8 cellular contexts compared by ENCODE assay signal in the genomic region with DNA sequence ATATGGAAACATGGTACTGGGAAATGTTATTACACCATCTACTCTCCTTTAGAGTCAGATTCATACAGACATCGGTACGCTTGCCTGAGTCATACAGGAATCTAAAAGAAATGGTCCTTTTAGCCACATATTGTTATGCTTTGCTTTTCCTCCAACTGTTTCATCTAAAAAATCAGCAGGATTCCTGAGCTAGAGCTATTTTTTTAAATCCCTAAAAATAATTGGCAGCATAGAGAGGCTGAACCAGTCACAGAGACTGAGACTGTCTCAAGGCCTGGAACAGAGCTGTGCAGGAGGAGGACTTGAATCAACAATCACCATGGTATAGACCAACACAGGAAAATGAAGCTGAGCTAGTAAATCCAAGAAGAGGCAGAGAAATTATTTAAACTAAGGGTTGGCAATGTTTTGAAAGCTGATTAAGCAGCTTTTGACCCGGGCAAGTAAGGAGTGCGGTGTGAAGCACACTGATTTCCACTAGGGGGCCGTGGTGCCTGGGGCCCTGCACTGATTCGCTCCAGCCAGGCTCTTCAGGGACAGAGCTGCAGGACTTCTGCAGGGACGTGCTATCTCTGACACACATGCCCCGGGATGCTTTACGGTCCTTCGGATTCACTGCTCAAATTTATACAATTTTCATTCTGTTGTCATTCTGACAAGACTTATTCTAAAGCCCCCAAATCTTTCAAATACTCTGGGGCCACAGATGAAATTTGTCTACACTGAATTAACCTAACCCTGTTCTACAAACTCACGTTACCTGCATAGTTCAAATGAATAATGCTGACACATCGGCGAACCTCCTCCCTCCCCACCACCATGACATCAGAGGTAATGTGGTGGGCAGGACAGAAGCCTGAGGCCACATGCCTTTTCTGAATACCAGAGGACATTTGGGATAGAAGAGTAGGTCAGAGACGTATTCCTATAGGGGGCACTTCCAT.
DNase-seq lines count a peak whose midpoint lies in the region; ATAC-seq and TF ChIP-seq lines count a peak whose summit lies in the region.

No MANE protein-coding gene starts in this region.

- no peaks in the 10 kb centered on the region; the same call in 1 of the 2 replicates for H4K20me1 ChIP-seq in OCI-LY3 (ENCODE audit: insufficient read depth, low read length)

- intact Hi-C loops in heart left ventricle (cut with DNase I): loop anchor here (5.0 to 10.0 kb wide), 11 partner anchors 163 to 985 kb away; no protein-coding TSS in a partner anchor

- TF ChIP-seq CTCF in OCI-LY3 (IDR thresholded peaks at IDR 0.05; ENCODE audit: low read depth, low read length) (peak; percentile 77), heart left ventricle (IDR thresholded peaks at IDR 0.05) (peak; percentile 70 to 90 (median 81))

- ATAC-seq in GM19467 (IDR thresholded peaks at IDR 0.05; ENCODE audit: unreplicated experiment) (peak; percentile 91), HG03457 (IDR thresholded peaks at IDR 0.05; ENCODE audit: unreplicated experiment) (peak; percentile 81), heart left ventricle (peak; percentile 90 to 95 (median 94))

- DNase-seq in Daoy (ENCODE audit: low read depth): peak; percentile 61
- DNase-seq in activated naive CD4-positive, alpha-beta T cell treated with Interleukin-2 at 50 U/mL for 16 hours: peak; percentile 42
- peak; percentile 51 to 80 (median 68) for DNase-seq in heart left ventricle
- peak; percentile 26 for DNase-seq in renal cortical epithelial cell (ENCODE audit: low read depth)
- DNase-seq in middle frontal gyrus (ENCODE audit: extremely low spot score, low spot score): no peak

- no peak overlapping the region for H3K9ac ChIP-seq in OCI-LY3 (ENCODE audit: low read length)

- H3K79me2 ChIP-seq in OCI-LY3 (ENCODE audit: low read length): no peaks in the 10 kb centered on the region

- 0 out of 2 replicates have a peak, but pooled peaks cover 6% of the 10 kb centered on the region for H3K4me1 ChIP-seq in OCI-LY3 (ENCODE audit: low read length)
- peaks cover 0 to 14% (median 0%) of the 10 kb centered on the region in 12 donors for H3K4me1 ChIP-seq in heart left ventricle

- WGBS in heart left ventricle, 4 donors: 37 to 42% (median 40%) methylated on average over 14 of the region's 14 CpGs

- no peak overlapping the region for H3K4me2 ChIP-seq in OCI-LY3 (ENCODE audit: low read length)

- H3K27ac ChIP-seq in OCI-LY3 (ENCODE audit: low read length): no peak overlapping the region
- H3K27ac ChIP-seq in heart left ventricle: no peak overlapping the region

- H2AFZ ChIP-seq in OCI-LY3 (ENCODE audit: low read depth, low read length): no peak overlapping the region

- TF ChIP-seq POLR2A in heart left ventricle (IDR thresholded peaks at IDR 0.05): no peak

- H3K9me3 ChIP-seq in OCI-LY3 (ENCODE audit: insufficient read depth, low read length) (no peaks in the 10 kb centered on the region), heart left ventricle (no peaks in the 10 kb centered on the region)

- H3K36me3 ChIP-seq in OCI-LY3 (replicated peaks; ENCODE audit: low read depth, low read length) (no peaks in the 10 kb centered on the region), heart left ventricle (peaks cover 0 to 66% (median 31%) of the 10 kb centered on the region in 9 donors)

- H3K27me3 ChIP-seq in OCI-LY3 (ENCODE audit: low read depth, low read length) (no peaks in the 10 kb centered on the region), heart left ventricle (no peaks in the 10 kb centered on the region)

- H3K4me3 ChIP-seq in OCI-LY3 (ENCODE audit: low read length): no peak overlapping the region
- H3K4me3 ChIP-seq in heart left ventricle: no peak overlapping the region
